In the genomic region with DNA sequence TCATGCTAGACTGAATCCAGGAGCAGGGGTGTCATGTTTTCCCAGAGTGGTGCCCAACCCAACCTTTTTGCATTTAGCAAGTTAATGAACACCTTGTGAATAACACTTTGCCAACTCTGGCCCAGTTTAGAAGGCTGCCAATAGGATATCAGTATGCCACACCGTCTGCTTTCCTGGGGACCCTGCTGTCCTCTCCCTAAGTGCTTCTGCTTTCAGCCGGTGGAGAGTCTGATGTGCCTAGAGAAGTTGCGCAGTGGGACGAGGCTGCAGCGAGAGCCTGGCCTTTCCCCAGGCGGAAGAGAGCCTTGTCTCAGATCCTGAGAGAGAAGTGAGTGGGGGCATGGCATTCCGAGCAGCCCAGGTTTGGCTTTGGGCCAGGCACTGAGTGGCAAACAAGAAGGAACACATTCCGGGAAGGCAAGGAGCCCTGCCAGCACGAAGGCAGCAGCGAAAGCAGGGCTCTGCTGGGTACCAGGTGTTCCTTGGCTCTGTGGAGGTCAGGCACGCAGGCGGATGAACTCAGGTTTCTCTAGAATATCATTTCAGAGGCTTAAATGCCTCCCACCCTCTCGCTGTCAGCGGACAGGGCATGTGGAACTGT, we compare ENCODE assay signal across 8 cellular contexts. TPM values are rescaled to one million over a fixed set of nuclear protein-coding genes. Genes with fewer than 3 reads are reported as not detected.
A peak's percentile ranks its signal among the peaks of the same experiment; 100 is the strongest.
DNase-seq lines count a peak whose midpoint lies in the region; ATAC-seq and TF ChIP-seq lines count a peak whose summit lies in the region.

No MANE protein-coding gene starts in this region.

- TF ChIP-seq POLR2A in uterus (IDR thresholded peaks at IDR 0.05): no peak

- peak overlapping the region; percentile 10 for H3K4me3 ChIP-seq in mucosa of descending colon
- peak overlapping the region; percentile 43 to 48 for H3K4me3 ChIP-seq in uterus

- no peaks in the 10 kb centered on the region for H3K27me3 ChIP-seq in uterus

- peak overlapping the region; percentile 63 to 83 for H3K27ac ChIP-seq in uterus

- H3K36me3 ChIP-seq in mucosa of descending colon (ENCODE audit: low read depth): no peaks in the 10 kb centered on the region
- no peaks in the 10 kb centered on the region for H3K36me3 ChIP-seq in uterus

- ATAC-seq in mucosa of descending colon (peak; percentile 83), GM21367 (IDR thresholded peaks at IDR 0.05; ENCODE audit: unreplicated experiment) (no peak)

- TF ChIP-seq CTCF in mucosa of descending colon (IDR thresholded peaks at IDR 0.05): no peak
- no peak for TF ChIP-seq CTCF in uterus (IDR thresholded peaks at IDR 0.05)

- H3K9me3 ChIP-seq in mucosa of descending colon (no peaks in the 10 kb centered on the region), uterus (no peaks in the 10 kb centered on the region)

- intact Hi-C loops in mucosa of descending colon (cut with DNase I, micrococcal nuclease) (no loop called here), uterus (cut with DNase I; ENCODE audit: low total_unique reads) (loop anchor here (10.0 kb wide), 2 partner anchors 410 to 710 kb away; no protein-coding TSS in a partner anchor)

- peaks cover 20% of the 10 kb centered on the region for H3K4me1 ChIP-seq in mucosa of descending colon (ENCODE audit: low read depth)
- no peaks in the 10 kb centered on the region for H3K4me1 ChIP-seq in uterus

- DNase-seq in Daoy (ENCODE audit: low read depth) (peak; percentile 73), NCI-H69 (lab: John Stamatoyannopoulos, UW) (peak; percentile 88), dedifferentiated amniotic fluid mesenchymal stem cell (ENCODE audit: extremely low spot score) (peak; percentile 24), mucosa of descending colon (peak; percentile 85 to 89 (median 87)), uterus (peak; percentile 47 to 69), AML-193 (lab: John Stamatoyannopoulos, UW) (no peak)
- DNase-seq in stimulated activated CD4-positive, alpha-beta T cell treated with anti-CD3 and anti-CD28 coated beads, Interleukin-15, amount 100 ng/mL, for 24 hours: no peak

RNA-seq across cellular contexts. Expression of a gene that starts 36.9 kb away (rescaled TPM):
- total RNA-seq in Daoy (2014; rRNA removed; shearing (Covaris generic)): 0.24 and 1.7 TPM in 2 replicates
- total RNA-seq in mucosa of descending colon (1 to 10 TPM; 2.6 to 3.0 (median 2.9) TPM), uterus (1 to 10 TPM in 3 of 4 donors, under 1 TPM in 1; 0.77 to 5.6 (median 3.5) TPM)

RNA-seq across cellular contexts. Expression of a gene that starts 37.2 kb away (rescaled TPM):
- total RNA-seq in Daoy (2014; rRNA removed; shearing (Covaris generic)): 6.7 and 14.0 TPM in 2 replicates
- total RNA-seq in mucosa of descending colon (10 to 100 TPM; 40.0 to 79.3 (median 41.8) TPM), uterus (100 to 1,000 TPM in 2 of 4 donors, 10 to 100 TPM in 2; 45.6 to 141 (median 90.0) TPM)

RNA-seq across cellular contexts. Expression of a gene that starts 42.5 kb away (rescaled TPM):
- total RNA-seq in Daoy (2014; rRNA removed; shearing (Covaris generic)): 0.77 TPM in 1 of 2 replicates, not detected in the other
- total RNA-seq in mucosa of descending colon: 1 to 10 TPM in 2 of 3 donors, under 1 TPM in 1; 0.98 to 8.0 (median 2.5) TPM
- 1 to 10 TPM in 1 of 4 donors, under 1 TPM in 1, not detected in 2; 0.67 to 4.1 TPM for total RNA-seq in uterus

Comparison
In these comparisons a context has a peak if more than half of its experiments do, and no peak if none do; other contexts are left out.
1. DNase-seq: peak in Daoy (single experiment), NCI-H69 (single experiment), dedifferentiated amniotic fluid mesenchymal stem cell (single experiment), mucosa of descending colon (3 of 3) and uterus (2 of 2); none in AML-193 (0 of 2) and stimulated activated CD4-positive, alpha-beta T cell treated with anti-CD3 and anti-CD28 coated beads, Interleukin-15, amount 100 ng/mL, for 24 hours (single experiment).